8 cellular contexts compared by ENCODE assay signal in genomic region chrX:58025979-58026378, GRCh38.
DNase-seq lines count a peak whose midpoint lies in the region; ATAC-seq and TF ChIP-seq lines count a peak whose summit lies in the region.

No MANE protein-coding gene starts in this region.

- TF ChIP-seq CTCF in GM12872 (IDR thresholded peaks at IDR 0.05; ENCODE audit: insufficient read depth, low read depth, low read length) (peak; percentile 52), VCaP (conservative IDR thresholded peaks at IDR 0.05) (peak; percentile 76), foreskin fibroblast (IDR thresholded peaks at IDR 0.05; ENCODE audit: low read depth, low read length) (peak; percentile 38)

- H3K4me3 ChIP-seq in foreskin fibroblast (ENCODE audit: low read depth in 1 of 2, low read length in 2 of 2) = no peak overlapping the region

- H3K27ac ChIP-seq in VCaP = no peak overlapping the region

- no peak for ATAC-seq in HG03457 (IDR thresholded peaks at IDR 0.05; ENCODE audit: unreplicated experiment)
- no peak for ATAC-seq in GM21381 (IDR thresholded peaks at IDR 0.05; ENCODE audit: unreplicated experiment)

- peak; percentile 8 to 14 for DNase-seq in AML-193 (lab: John Stamatoyannopoulos, UW)
- peak; percentile 44 for DNase-seq in NCI-H1092 treated with DMSO at 0.1 percent for 48 hours (lab: John Stamatoyannopoulos, UW)
- peak; percentile 1 to 8 for DNase-seq in foreskin fibroblast
- peak; percentile 11 to 12 for DNase-seq in stimulated activated CD4-positive, alpha-beta T cell treated with anti-CD3 and anti-CD28 coated beads, Interleukin-2, amount 100 ng/mL, for 48 hours
